ENCODE assay signal across 32 cellular contexts in genomic region chr12:121723200-121723599, GRCh38. TPM values are rescaled to one million over a fixed set of nuclear protein-coding genes. Genes with fewer than 3 reads are reported as not detected.
"Had no signal": no experiment of that assay in that cellular context is flagged by ENCODE, and none has a peak within 500 bp of the region (broad histone marks: within the 10 kb centered on the region; RNA-seq: fewer than 3 reads in every experiment).

No MANE protein-coding gene starts in this region.

- H3K27me3 ChIP-seq: cardiac muscle cell, MG63, Peyer's patch had no signal

- DNase-seq: activated CD4-positive, alpha-beta T cell treated with anti-CD3 and anti-CD28 coated beads, Interleukin-2, amount 10 ng/mL, durations not matched to agents 24 days and 14 days; activated CD4-positive, alpha-beta T cell treated with anti-CD3 and anti-CD28 coated beads, Interleukin-2, amount 50 U/mL, for 4 hours; activated CD8-positive, alpha-beta T cell treated with anti-CD3 and anti-CD28 coated beads for 36 hours; activated effector memory CD4-positive, alpha-beta T cell treated with anti-CD3 and anti-CD28 coated beads, Interleukin-2, amount 50 U/mL, for 16 hours; activated naive CD4-positive, alpha-beta T cell; activated naive CD4-positive, alpha-beta T cell treated with anti-CD3 and anti-CD28 coated beads, Interleukin-2, amount 50 U/mL, for 16 hours; activated naive CD8-positive, alpha-beta T cell treated with anti-CD3 and anti-CD28 coated beads for 36 hours; activated T-cell treated with anti-CD3 and anti-CD28 coated beads, Interleukin-2, amount 50 U/mL, for 1 hour; activated T-cell treated with anti-CD3 and anti-CD28 coated beads, Interleukin-2, amount 50 U/mL, for 72 hours; amniotic stem cell; aorta; Karpas-422; KBM-7; MG63; MV-4-11; NCI-H1092; NCI-H1436 treated with DMSO at 0.1 percent for 48 hours; NCI-H1694 treated with DMSO at 0.1 percent for 48 hours; NCI-H2029; NCI-H510A; NCI-H526; NCI-H748 treated with DMSO at 0.1 percent for 48 hours; NK-92 treated with Interleukin-12 subunit alpha and Interleukin-12 subunit beta, amount 100 ng/mL, for 24 hours; PC-3; Peyer's patch; RPMI8226; SHP77 treated with DMSO at 0.1 percent for 48 hours; T1000; WERI-Rb-1 had no signal

- H3K9me3 ChIP-seq: Peyer's patch had no signal

- H3K4me3 ChIP-seq: cardiac muscle cell, MG63, Peyer's patch had no signal

- H3K36me3 ChIP-seq: cardiac muscle cell, MG63, Peyer's patch had no signal

- H3K27ac ChIP-seq: cardiac muscle cell, Peyer's patch, WERI-Rb-1 had no signal

- ATAC-seq: activated CD8-positive, alpha-beta T cell treated with anti-CD3 and anti-CD28 coated beads for 36 hours; activated T-cell treated with anti-CD3 and anti-CD28 coated beads, Interleukin-2, amount 50 U/mL, for 72 hours; activated T-helper 17 cell treated with anti-CD3 and anti-CD28 coated beads, Interleukin-2, amount 50 U/mL, for 72 hours; PC-3 had no signal

- H3K4me1 ChIP-seq: Peyer's patch had no signal

RNA-seq across cellular contexts. Expression of gene MORN3, which starts 53.7 kb away (rescaled TPM):
- total RNA-seq: Peyer's patch, SK-MEL-5 had no signal
